Comparison of ENCODE assay signal across 11 cellular contexts in genomic region chr7:74032191-74032490, GRCh38. TPM values are rescaled to one million over a fixed set of nuclear protein-coding genes. Genes with fewer than 3 reads are reported as not detected.
A peak's percentile ranks its signal among the peaks of the same experiment; 100 is the strongest.
DNase-seq lines count a peak whose midpoint lies in the region; ATAC-seq and TF ChIP-seq lines count a peak whose summit lies in the region.
"Had no signal": no experiment of that assay in that cellular context is flagged by ENCODE, and none has a peak within 500 bp of the region (broad histone marks: within the 10 kb centered on the region; RNA-seq: fewer than 3 reads in every experiment).

No MANE protein-coding gene starts in this region.

- no peak overlapping the region for H3K23ac ChIP-seq in trophoblast cell (ENCODE audit: low read length)

- H4K91ac ChIP-seq in trophoblast cell (ENCODE audit: low read depth, low read length) = peak overlapping the region; percentile 23

- no peak overlapping the region for H3K4me3 Mint-ChIP-seq in CD8-positive, alpha-beta T cell

- H3K9ac ChIP-seq in trophoblast cell (ENCODE audit: low read length) (no peak overlapping the region), Karpas-422 (ENCODE audit: low read length) (no peak overlapping the region)

- no peaks in the 10 kb centered on the region for H3K9me2 ChIP-seq in Karpas-422 (replicated peaks; ENCODE audit: insufficient read depth, low read length)

- peaks cover 43% of the 10 kb centered on the region for H3K4me1 ChIP-seq in SJCRH30
- H3K4me1 ChIP-seq in trophoblast cell (ENCODE audit: control insufficient read depth in 1 of 2, insufficient read depth in 2 of 2, low read length in 2 of 2) = peaks cover 18 to 30% of the 10 kb centered on the region in 2 experiments
- no peaks in the 10 kb centered on the region; the same call in 1 of the 2 replicates for H3K4me1 ChIP-seq in Karpas-422 (ENCODE audit: low read length)
- H3K4me1 ChIP-seq in CD8-positive, alpha-beta T cell (ENCODE audit: insufficient read depth, low read length) = peaks cover 3% of the 10 kb centered on the region

- TF ChIP-seq CTCF in fibroblast of pulmonary artery (IDR thresholded peaks at IDR 0.05; ENCODE audit: low read length, missing control alignments) = no peak
- TF ChIP-seq CTCF in CD8-positive, alpha-beta T cell (IDR thresholded peaks at IDR 0.05) = no peak

- H2BK12ac ChIP-seq in trophoblast cell (ENCODE audit: low read length) = no peak overlapping the region

- no peak overlapping the region for H2BK5ac ChIP-seq in trophoblast cell (ENCODE audit: low read depth, low read length, poor library complexity)

- CTCF ChIA-PET in CD8-positive, alpha-beta T cell (lab: Charles Lee) = no interaction called here

- no peak overlapping the region for H4K12ac ChIP-seq in trophoblast cell (ENCODE audit: low read depth, low read length)

- POLR2A ChIA-PET in CD8-positive, alpha-beta T cell (lab: Charles Lee) = interaction anchor here (0.6 kb wide), 1 partner anchor 21 kb away, joined by 3 read pairs; no protein-coding TSS in a partner anchor

- H2AFZ ChIP-seq in trophoblast cell (ENCODE audit: insufficient read depth, low read length, poor library complexity) = no peak overlapping the region
- no peak overlapping the region for H2AFZ ChIP-seq in Karpas-422 (ENCODE audit: low read length)

- no CpG with 5 or more reads among the region's 8 CpGs for WGBS in trophoblast cell (ENCODE audit: extremely low coverage, insufficient coverage, insufficient read length)

- no peaks in the 10 kb centered on the region for H4K20me1 ChIP-seq in Karpas-422 (ENCODE audit: insufficient read depth, low read depth, low read length)

- H3K79me1 ChIP-seq in trophoblast cell (ENCODE audit: low read length) = peaks cover 7% of the 10 kb centered on the region

- H3K9me3 ChIP-seq in SJCRH30 (replicated peaks) (no peaks in the 10 kb centered on the region), trophoblast cell (ENCODE audit: insufficient read depth, low read depth, low read length) (no peaks in the 10 kb centered on the region), Karpas-422 (ENCODE audit: low read length) (no peaks in the 10 kb centered on the region)
- no peaks in the 10 kb centered on the region for H3K9me3 ChIP-seq in CD8-positive, alpha-beta T cell (ENCODE audit: low read length)

- 0 out of 2 replicates have a peak, but pooled peaks cover 3% of the 10 kb centered on the region for H3K36me3 ChIP-seq in SJCRH30
- no peaks in the 10 kb centered on the region for H3K36me3 ChIP-seq in trophoblast cell (ENCODE audit: control insufficient read depth in 1 of 2, insufficient read depth in 2 of 2, low read length in 2 of 2)
- H3K36me3 ChIP-seq in Karpas-422 (ENCODE audit: insufficient read depth, low read length) = no peaks in the 10 kb centered on the region
- H3K36me3 ChIP-seq in CD8-positive, alpha-beta T cell (ENCODE audit: insufficient read depth, low read length) = no peaks in the 10 kb centered on the region

- H3K27ac ChIP-seq in SJCRH30 (peak overlapping the region; percentile 5; the same call in 1 of the 2 replicates), trophoblast cell (ENCODE audit: low read depth, low read length) (no peak overlapping the region), Karpas-422 (ENCODE audit: low read length) (no peak overlapping the region)
- no peak overlapping the region for H3K27ac ChIP-seq in CD8-positive, alpha-beta T cell (ENCODE audit: low read depth, low read length)

- no peak overlapping the region for H2AK5ac ChIP-seq in trophoblast cell (ENCODE audit: low read length)

- H3K27me3 Mint-ChIP-seq in CD8-positive, alpha-beta T cell (ENCODE audit: low read depth) = peaks cover 13% of the 10 kb centered on the region

- H3K36me3 Mint-ChIP-seq in CD8-positive, alpha-beta T cell = no peaks in the 10 kb centered on the region

- intact Hi-C loops in CD8-positive, alpha-beta T cell (cut with DNase I, micrococcal nuclease) = no loop called here

- no peaks in the 10 kb centered on the region for H3K27me3 ChIP-seq in SJCRH30
- no peaks in the 10 kb centered on the region for H3K27me3 ChIP-seq in trophoblast cell (ENCODE audit: insufficient read depth, low read length)
- no peaks in the 10 kb centered on the region for H3K27me3 ChIP-seq in Karpas-422 (ENCODE audit: low read length)
- H3K27me3 ChIP-seq in CD8-positive, alpha-beta T cell (ENCODE audit: insufficient read depth, low read length) = no peaks in the 10 kb centered on the region

- H3K4ac ChIP-seq in trophoblast cell (ENCODE audit: low read depth, low read length) = no peak overlapping the region

- H3K9me3 Mint-ChIP-seq in CD8-positive, alpha-beta T cell = no peaks in the 10 kb centered on the region

- no peak overlapping the region for H3K27ac Mint-ChIP-seq in CD8-positive, alpha-beta T cell

- H3K14ac ChIP-seq in trophoblast cell (ENCODE audit: low read length) = no peak overlapping the region

- peaks cover 5% of the 10 kb centered on the region for H3K4me1 Mint-ChIP-seq in CD8-positive, alpha-beta T cell (ENCODE audit: low read depth)

- H3K79me2 ChIP-seq in trophoblast cell (ENCODE audit: control insufficient read depth, insufficient read depth, low read length, poor library complexity) (no peaks in the 10 kb centered on the region), Karpas-422 (ENCODE audit: low read length) (no peaks in the 10 kb centered on the region)

- peak overlapping the region; percentile 14 for H3K18ac ChIP-seq in trophoblast cell (ENCODE audit: low read length)

- H4K8ac ChIP-seq in trophoblast cell (ENCODE audit: low read depth, low read length) = no peak overlapping the region

- H3K4me2 ChIP-seq in trophoblast cell (ENCODE audit: low read length) (no peak overlapping the region), Karpas-422 (ENCODE audit: low read depth, low read length, poor library complexity, severe bottlenecking) (no peak overlapping the region)

- H3K4me3 ChIP-seq in SJCRH30 (no peak overlapping the region), fibroblast of pulmonary artery (replicated peaks; ENCODE audit: low read depth, low read length) (no peak overlapping the region), trophoblast cell (ENCODE audit: low read depth, low read length) (no peak overlapping the region), Karpas-422 (ENCODE audit: low read length) (no peak overlapping the region)
- no peak overlapping the region for H3K4me3 ChIP-seq in CD8-positive, alpha-beta T cell (ENCODE audit: low read depth, low read length)

- no peak overlapping the region for H2BK120ac ChIP-seq in trophoblast cell (ENCODE audit: insufficient read depth, low read length, poor library complexity)

- DNase-seq in Ammon's horn (ENCODE audit: low spot score) = peak; percentile 69
- DNase-seq in SJCRH30 = peak; percentile 75 to 76
- DNase-seq in fibroblast of pulmonary artery (ENCODE audit: low read depth) = peak; percentile 67
- no peak for DNase-seq in trophoblast cell
- DNase-seq in NCI-H1105 (lab: John Stamatoyannopoulos, UW) = no peak
- no peak for DNase-seq in Karpas-422
- DNase-seq in CD8-positive, alpha-beta T cell = no peak
- DNase-seq: COR-L47, foreskin melanocyte, NCI-H748 treated with DMSO at 0.1 percent for 48 hours had no signal

- no peak for ATAC-seq in HG02610 (IDR thresholded peaks at IDR 0.05; ENCODE audit: unreplicated experiment)
- ATAC-seq in CD8-positive, alpha-beta T cell = no peak

RNA-seq across cellular contexts. Expression of gene ELN, which starts 4.2 kb away (rescaled TPM):
- total RNA-seq in SJCRH30 (2014; rRNA removed; shearing (Covaris generic)) = 100 and 110 TPM in 2 replicates
- 3.1 and 3.2 TPM in 2 replicates for polyA plus RNA-seq in trophoblast cell (2013)
- total RNA-seq in Karpas-422 (2014; rRNA removed; shearing (Covaris generic); ENCODE audit: low replicate concordance) = not detected in 2 replicates
- total RNA-seq in CD8-positive, alpha-beta T cell = not detected

RNA-seq across cellular contexts. Expression of gene LIMK1, which starts 51.5 kb away (rescaled TPM):
- 43.2 and 43.4 TPM in 2 replicates for total RNA-seq in SJCRH30 (2014; rRNA removed; shearing (Covaris generic))
- polyA plus RNA-seq in trophoblast cell (2013) = 23.7 and 23.9 TPM in 2 replicates
- total RNA-seq in Karpas-422 (2014; rRNA removed; shearing (Covaris generic); ENCODE audit: low replicate concordance) = 44.7 and 56.2 TPM in 2 replicates
- total RNA-seq in CD8-positive, alpha-beta T cell = 10 to 100 TPM; 12.8 to 13.7 TPM

Comparison
In these comparisons a context has a peak if more than half of its experiments do, and no peak if none do; other contexts are left out.
1. DNase-seq: peak in Ammon's horn (single experiment), SJCRH30 (2 of 2) and fibroblast of pulmonary artery (single experiment); none in trophoblast cell (0 of 2), NCI-H1105 (single experiment), Karpas-422 (single experiment) and CD8-positive, alpha-beta T cell (0 of 7).
2. RNA of gene ELN, which starts 4.2 kb away (total RNA-seq): 100 to 110 TPM in SJCRH30; not detected in Karpas-422 and not detected in CD8-positive, alpha-beta T cell; every median in the first group is over 100 times any median in the second.